ENCODE assay signal across 17 cellular contexts in genomic region chr15:43255376-43255775, GRCh38. TPM values are rescaled to one million over a fixed set of nuclear protein-coding genes. Genes with fewer than 3 reads are reported as not detected.
DNase-seq lines count a peak whose midpoint lies in the region; ATAC-seq and TF ChIP-seq lines count a peak whose summit lies in the region.
"Had no signal": no experiment of that assay in that cellular context is flagged by ENCODE, and none has a peak within 500 bp of the region (broad histone marks: within the 10 kb centered on the region; RNA-seq: fewer than 3 reads in every experiment).

No MANE protein-coding gene starts in this region.

- H3K27ac ChIP-seq in RWPE2 (ENCODE audit: poor library complexity, severe bottlenecking), result no peak overlapping the region

- no peak overlapping the region for H3K4me3 ChIP-seq in RWPE2 (ENCODE audit: severe bottlenecking)

- peaks cover 3% of the 10 kb centered on the region for H3K4me1 ChIP-seq in RWPE2 (ENCODE audit: insufficient read depth, poor library complexity, severe bottlenecking)
- H3K4me1 ChIP-seq: BE2C had no signal

- TF ChIP-seq CTCF in RWPE2 (IDR thresholded peaks at IDR 0.05; ENCODE audit: poor library complexity, severe bottlenecking), result no peak

- no peaks in the 10 kb centered on the region for H3K9me3 ChIP-seq in RWPE2 (ENCODE audit: severe bottlenecking)
- H3K9me3 ChIP-seq: BE2C had no signal

- no peaks in the 10 kb centered on the region for H3K36me3 ChIP-seq in RWPE2 (ENCODE audit: low read depth)
- H3K36me3 ChIP-seq: BE2C had no signal

- peak; percentile 43 for DNase-seq in RWPE2 (ENCODE audit: low spot score)
- DNase-seq in cerebellum (ENCODE audit: low spot score), result peak; percentile 55
- peak; percentile 41 for DNase-seq in mesenteric fat pad (ENCODE audit: low spot score)
- no peak for DNase-seq in midbrain (lab: John Stamatoyannopoulos, UW)
- no peak for DNase-seq in SW480 (ENCODE audit: low spot score)
- DNase-seq: ACHN; BE2C; C1 segment of cervical spinal cord; CD4-positive, CD25-positive, alpha-beta regulatory T cell; CD8-positive, alpha-beta memory T cell; COR-L47; GDM1; GOT3; H9 had no signal

- H3K27me3 ChIP-seq in RWPE2 (ENCODE audit: insufficient read depth, poor library complexity, severe bottlenecking), result no peaks in the 10 kb centered on the region
- H3K27me3 ChIP-seq: BE2C had no signal

- no peak for ATAC-seq in RWPE2 (ENCODE audit: low read depth)
- ATAC-seq in HG02870 (IDR thresholded peaks at IDR 0.05; ENCODE audit: unreplicated experiment), result no peak
- ATAC-seq in GM21723 (IDR thresholded peaks at IDR 0.05; ENCODE audit: unreplicated experiment), result no peak
- ATAC-seq: HepG2 had no signal

RNA-seq across cellular contexts. Expression of gene TGM5, which starts 11.4 kb away (rescaled TPM):
- total RNA-seq in cerebellum (not detected), mesenteric fat pad (0.45 TPM)
- total RNA-seq: CD4-positive, CD25-positive, alpha-beta regulatory T cell; H9 had no signal

RNA-seq across cellular contexts. Expression of gene EPB42, which starts 34.6 kb away (rescaled TPM):
- 1.2 TPM for total RNA-seq in cerebellum
- 2.8 TPM for total RNA-seq in mesenteric fat pad
- total RNA-seq: CD4-positive, CD25-positive, alpha-beta regulatory T cell; CD8-positive, alpha-beta memory T cell; H9; HepG2 had no signal

RNA-seq across cellular contexts. Expression of gene TGM7, which starts 46.7 kb away (rescaled TPM):
- total RNA-seq in cerebellum (not detected), mesenteric fat pad (not detected)
- total RNA-seq: CD4-positive, CD25-positive, alpha-beta regulatory T cell; CD8-positive, alpha-beta memory T cell; H9; HepG2 had no signal

Comparison
In these comparisons a context has a peak if more than half of its experiments do, and no peak if none do; other contexts are left out.
1. DNase-seq: peak in RWPE2 (single experiment), cerebellum (single experiment) and mesenteric fat pad (single experiment); none in midbrain (single experiment) and SW480 (single experiment).